Comparison of ENCODE assay signal across 3 cellular contexts in the genomic region with DNA sequence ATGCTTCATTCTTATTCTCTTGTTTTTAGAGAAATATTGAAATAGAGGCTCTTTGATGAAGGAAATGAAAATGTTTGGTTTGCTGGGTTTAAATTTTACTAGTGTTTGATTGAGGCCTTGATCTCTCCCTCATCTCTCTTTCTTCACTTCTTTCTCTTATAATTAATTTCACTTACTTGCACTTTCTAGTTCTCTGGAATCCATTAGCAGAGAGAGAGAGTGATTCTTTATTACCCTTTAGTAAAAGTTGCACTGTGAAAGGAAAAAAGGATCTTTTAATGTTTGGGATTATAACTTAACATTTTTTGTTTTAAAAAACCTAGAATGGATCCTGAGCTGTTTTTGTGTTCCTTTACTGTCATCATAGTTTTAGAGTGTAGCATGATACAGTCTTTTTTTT.
TF ChIP-seq lines count a peak whose summit lies in the region.

No MANE protein-coding gene starts in this region.

TF ChIP-seq in SK-N-SH, 30 proteins besides CTCF, POLR2A, EP300 and RAD21 (continues in another document):
- TF ChIP-seq, protein P1, sequence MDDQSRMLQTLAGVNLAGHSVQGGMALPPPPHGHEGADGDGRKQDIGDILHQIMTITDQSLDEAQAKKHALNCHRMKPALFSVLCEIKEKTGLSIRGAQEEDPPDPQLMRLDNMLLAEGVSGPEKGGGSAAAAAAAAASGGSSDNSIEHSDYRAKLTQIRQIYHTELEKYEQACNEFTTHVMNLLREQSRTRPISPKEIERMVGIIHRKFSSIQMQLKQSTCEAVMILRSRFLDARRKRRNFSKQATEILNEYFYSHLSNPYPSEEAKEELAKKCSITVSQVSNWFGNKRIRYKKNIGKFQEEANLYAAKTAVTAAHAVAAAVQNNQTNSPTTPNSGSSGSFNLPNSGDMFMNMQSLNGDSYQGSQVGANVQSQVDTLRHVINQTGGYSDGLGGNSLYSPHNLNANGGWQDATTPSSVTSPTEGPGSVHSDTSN (IDR thresholded peaks at IDR 0.05) = no peak
- TF ChIP-seq GABPA (IDR thresholded peaks at IDR 0.05; ENCODE audit: low read depth) (no peak), NFIC (IDR thresholded peaks at IDR 0.05; ENCODE audit: borderline replicate concordance) (no peak), RFX5 (IDR thresholded peaks at IDR 0.05; ENCODE audit: low read length) (no peak), GATA2 (CRISPR knock-in tag; IDR thresholded peaks at IDR 0.05) (no peak), NRF1 (IDR thresholded peaks at IDR 0.05; ENCODE audit: low read depth, low read length) (no peak), FOSL2 (IDR thresholded peaks at IDR 0.05; ENCODE audit: borderline replicate concordance, low read depth) (no peak), MXI1 (IDR thresholded peaks at IDR 0.05; ENCODE audit: low read depth, low read length) (no peak), EZH2phosphoT487 (IDR thresholded peaks at IDR 0.05; ENCODE audit: borderline replicate concordance, low read depth) (no peak), POLR2AphosphoS5 (IDR thresholded peaks at IDR 0.05; ENCODE audit: low read depth, low read length) (no peak), MEF2A (IDR thresholded peaks at IDR 0.05; ENCODE audit: borderline replicate concordance, low read depth) (no peak), TEAD4 (IDR thresholded peaks at IDR 0.05; ENCODE audit: borderline replicate concordance, insufficient read depth) (no peak)
- TF ChIP-seq, protein P2, sequence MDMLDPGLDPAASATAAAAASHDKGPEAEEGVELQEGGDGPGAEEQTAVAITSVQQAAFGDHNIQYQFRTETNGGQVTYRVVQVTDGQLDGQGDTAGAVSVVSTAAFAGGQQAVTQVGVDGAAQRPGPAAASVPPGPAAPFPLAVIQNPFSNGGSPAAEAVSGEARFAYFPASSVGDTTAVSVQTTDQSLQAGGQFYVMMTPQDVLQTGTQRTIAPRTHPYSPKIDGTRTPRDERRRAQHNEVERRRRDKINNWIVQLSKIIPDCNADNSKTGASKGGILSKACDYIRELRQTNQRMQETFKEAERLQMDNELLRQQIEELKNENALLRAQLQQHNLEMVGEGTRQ (IDR thresholded peaks at IDR 0.05; ENCODE audit: borderline replicate concordance, low read depth, low read length) = no peak
- TF ChIP-seq, protein P3, sequence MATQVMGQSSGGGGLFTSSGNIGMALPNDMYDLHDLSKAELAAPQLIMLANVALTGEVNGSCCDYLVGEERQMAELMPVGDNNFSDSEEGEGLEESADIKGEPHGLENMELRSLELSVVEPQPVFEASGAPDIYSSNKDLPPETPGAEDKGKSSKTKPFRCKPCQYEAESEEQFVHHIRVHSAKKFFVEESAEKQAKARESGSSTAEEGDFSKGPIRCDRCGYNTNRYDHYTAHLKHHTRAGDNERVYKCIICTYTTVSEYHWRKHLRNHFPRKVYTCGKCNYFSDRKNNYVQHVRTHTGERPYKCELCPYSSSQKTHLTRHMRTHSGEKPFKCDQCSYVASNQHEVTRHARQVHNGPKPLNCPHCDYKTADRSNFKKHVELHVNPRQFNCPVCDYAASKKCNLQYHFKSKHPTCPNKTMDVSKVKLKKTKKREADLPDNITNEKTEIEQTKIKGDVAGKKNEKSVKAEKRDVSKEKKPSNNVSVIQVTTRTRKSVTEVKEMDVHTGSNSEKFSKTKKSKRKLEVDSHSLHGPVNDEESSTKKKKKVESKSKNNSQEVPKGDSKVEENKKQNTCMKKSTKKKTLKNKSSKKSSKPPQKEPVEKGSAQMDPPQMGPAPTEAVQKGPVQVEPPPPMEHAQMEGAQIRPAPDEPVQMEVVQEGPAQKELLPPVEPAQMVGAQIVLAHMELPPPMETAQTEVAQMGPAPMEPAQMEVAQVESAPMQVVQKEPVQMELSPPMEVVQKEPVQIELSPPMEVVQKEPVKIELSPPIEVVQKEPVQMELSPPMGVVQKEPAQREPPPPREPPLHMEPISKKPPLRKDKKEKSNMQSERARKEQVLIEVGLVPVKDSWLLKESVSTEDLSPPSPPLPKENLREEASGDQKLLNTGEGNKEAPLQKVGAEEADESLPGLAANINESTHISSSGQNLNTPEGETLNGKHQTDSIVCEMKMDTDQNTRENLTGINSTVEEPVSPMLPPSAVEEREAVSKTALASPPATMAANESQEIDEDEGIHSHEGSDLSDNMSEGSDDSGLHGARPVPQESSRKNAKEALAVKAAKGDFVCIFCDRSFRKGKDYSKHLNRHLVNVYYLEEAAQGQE (IDR thresholded peaks at IDR 0.05; ENCODE audit: low read depth, low read length) = no peak
- TF ChIP-seq, protein P4, sequence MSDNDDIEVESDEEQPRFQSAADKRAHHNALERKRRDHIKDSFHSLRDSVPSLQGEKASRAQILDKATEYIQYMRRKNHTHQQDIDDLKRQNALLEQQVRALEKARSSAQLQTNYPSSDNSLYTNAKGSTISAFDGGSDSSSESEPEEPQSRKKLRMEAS (IDR thresholded peaks at IDR 0.05; ENCODE audit: low read depth) = no peak

TF ChIP-seq in SK-N-SH treated with all-trans-retinoic acid at 6 μM for 48 hours, 23 proteins besides CTCF, POLR2A, EP300 and RAD21:
- TF ChIP-seq CSDC2 (CRISPR knock-in tag; IDR thresholded peaks at IDR 0.05) (no peak), ZFP30 (CRISPR knock-in tag; IDR thresholded peaks at IDR 0.05) (no peak), TOX (CRISPR knock-in tag; IDR thresholded peaks at IDR 0.05; ENCODE audit: borderline replicate concordance) (no peak), SNAI2 (CRISPR knock-in tag; IDR thresholded peaks at IDR 0.05) (no peak), BACH2 (CRISPR knock-in tag; IDR thresholded peaks at IDR 0.05; ENCODE audit: borderline replicate concordance) (no peak), RARB (CRISPR knock-in tag; IDR thresholded peaks at IDR 0.05) (no peak), ZNF565 (CRISPR knock-in tag; conservative IDR thresholded peaks at IDR 0.05; ENCODE audit: low read depth) (no peak), ZNF70 (CRISPR knock-in tag; IDR thresholded peaks at IDR 0.05) (no peak), GLIS3 (CRISPR knock-in tag; IDR thresholded peaks at IDR 0.05) (no peak)
- TF ChIP-seq, protein P5, sequence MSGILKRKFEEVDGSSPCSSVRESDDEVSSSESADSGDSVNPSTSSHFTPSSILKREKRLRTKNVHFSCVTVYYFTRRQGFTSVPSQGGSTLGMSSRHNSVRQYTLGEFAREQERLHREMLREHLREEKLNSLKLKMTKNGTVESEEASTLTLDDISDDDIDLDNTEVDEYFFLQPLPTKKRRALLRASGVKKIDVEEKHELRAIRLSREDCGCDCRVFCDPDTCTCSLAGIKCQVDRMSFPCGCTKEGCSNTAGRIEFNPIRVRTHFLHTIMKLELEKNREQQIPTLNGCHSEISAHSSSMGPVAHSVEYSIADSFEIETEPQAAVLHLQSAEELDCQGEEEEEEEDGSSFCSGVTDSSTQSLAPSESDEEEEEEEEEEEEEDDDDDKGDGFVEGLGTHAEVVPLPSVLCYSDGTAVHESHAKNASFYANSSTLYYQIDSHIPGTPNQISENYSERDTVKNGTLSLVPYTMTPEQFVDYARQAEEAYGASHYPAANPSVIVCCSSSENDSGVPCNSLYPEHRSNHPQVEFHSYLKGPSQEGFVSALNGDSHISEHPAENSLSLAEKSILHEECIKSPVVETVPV (CRISPR knock-in tag; IDR thresholded peaks at IDR 0.05) = no peak
- TF ChIP-seq, protein P6, sequence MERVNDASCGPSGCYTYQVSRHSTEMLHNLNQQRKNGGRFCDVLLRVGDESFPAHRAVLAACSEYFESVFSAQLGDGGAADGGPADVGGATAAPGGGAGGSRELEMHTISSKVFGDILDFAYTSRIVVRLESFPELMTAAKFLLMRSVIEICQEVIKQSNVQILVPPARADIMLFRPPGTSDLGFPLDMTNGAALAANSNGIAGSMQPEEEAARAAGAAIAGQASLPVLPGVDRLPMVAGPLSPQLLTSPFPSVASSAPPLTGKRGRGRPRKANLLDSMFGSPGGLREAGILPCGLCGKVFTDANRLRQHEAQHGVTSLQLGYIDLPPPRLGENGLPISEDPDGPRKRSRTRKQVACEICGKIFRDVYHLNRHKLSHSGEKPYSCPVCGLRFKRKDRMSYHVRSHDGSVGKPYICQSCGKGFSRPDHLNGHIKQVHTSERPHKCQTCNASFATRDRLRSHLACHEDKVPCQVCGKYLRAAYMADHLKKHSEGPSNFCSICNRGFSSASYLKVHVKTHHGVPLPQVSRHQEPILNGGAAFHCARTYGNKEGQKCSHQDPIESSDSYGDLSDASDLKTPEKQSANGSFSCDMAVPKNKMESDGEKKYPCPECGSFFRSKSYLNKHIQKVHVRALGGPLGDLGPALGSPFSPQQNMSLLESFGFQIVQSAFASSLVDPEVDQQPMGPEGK (CRISPR knock-in tag; IDR thresholded peaks at IDR 0.05; ENCODE audit: borderline replicate concordance) = no peak

TF ChIP-seq in GM23338, 12 proteins besides CTCF, POLR2A, EP300 and RAD21:
- TF ChIP-seq EZH2phosphoT487 (IDR thresholded peaks at IDR 0.05; ENCODE audit: unreplicated experiment) (no peak), JUNB (IDR thresholded peaks at IDR 0.05; ENCODE audit: unreplicated experiment) (no peak), ZNF331 (CRISPR knock-in tag; IDR thresholded peaks at IDR 0.05; ENCODE audit: low read depth) (no peak), STAT1 (IDR thresholded peaks at IDR 0.05; ENCODE audit: unreplicated experiment) (no peak), EZH2 (IDR thresholded peaks at IDR 0.05; ENCODE audit: low read depth, unreplicated experiment) (no peak), POLR2AphosphoS5 (IDR thresholded peaks at IDR 0.05; ENCODE audit: low read depth) (no peak)
